Comparison of ENCODE assay signal across 1 cellular context in the genomic region with DNA sequence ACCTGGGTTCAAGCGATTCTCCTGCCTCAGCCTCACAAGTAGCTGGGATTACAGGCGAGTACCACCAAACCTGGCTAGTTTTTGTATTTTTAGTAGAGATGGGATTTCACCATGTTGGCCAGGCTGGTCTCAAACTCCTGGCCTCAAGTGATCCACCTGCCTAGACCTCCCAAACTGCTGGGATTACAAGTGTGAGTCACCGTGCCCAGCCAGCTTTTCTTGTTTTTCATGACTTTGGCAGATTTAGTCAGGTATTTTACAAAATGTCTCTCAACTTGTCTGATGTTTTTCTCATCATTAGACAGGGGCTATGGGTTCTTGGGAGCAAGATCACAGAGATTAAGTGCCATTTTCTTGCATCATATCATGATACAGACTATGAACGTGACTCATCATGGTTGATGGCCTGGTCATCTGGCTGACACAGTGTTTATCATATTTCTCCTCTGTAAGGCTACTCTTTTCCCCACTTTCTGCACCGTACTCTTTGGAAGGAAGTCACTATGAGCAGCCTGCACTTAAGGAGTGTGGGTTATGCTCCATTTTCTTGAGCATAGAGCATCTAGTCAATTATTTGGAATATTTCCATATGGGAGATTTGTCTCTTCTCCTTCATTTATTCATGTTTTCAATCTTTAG.
TF ChIP-seq lines count a peak whose summit lies in the region.

No MANE protein-coding gene starts in this region.

TF ChIP-seq in K562, 482 proteins besides CTCF, POLR2A, EP300 and RAD21 (continued from another document and continues in another):
- TF ChIP-seq NR2C1 (IDR thresholded peaks at IDR 0.05) (no peak), NR2C1 (tag; IDR thresholded peaks at IDR 0.05) (peak; percentile 58), RBBP5 (IDR thresholded peaks at IDR 0.05; ENCODE audit: borderline replicate concordance, insufficient read depth, low read length, poor library complexity, severe bottlenecking) (no peak), ZNF316 (IDR thresholded peaks at IDR 0.05) (peak; percentile 93), ZNF764 (CRISPR knock-in tag; IDR thresholded peaks at IDR 0.05; ENCODE audit: low read depth) (no peak), PHF21A (IDR thresholded peaks at IDR 0.05; ENCODE audit: borderline replicate concordance, low read depth) (no peak), ZNF408 (CRISPR knock-in tag; IDR thresholded peaks at IDR 0.05; ENCODE audit: low read depth) (no peak), ZFP1 (CRISPR knock-in tag; IDR thresholded peaks at IDR 0.05) (no peak), HNRNPH1 (optimal IDR thresholded peaks at IDR 0.05; ENCODE audit: low read depth, low read length) (no peak), EZH2 (IDR thresholded peaks at IDR 0.05; ENCODE audit: borderline replicate concordance, low read depth, low read length) (no peak), CCAR2 (IDR thresholded peaks at IDR 0.05; ENCODE audit: low read depth, low read length) (no peak), MECOM (CRISPR knock-in tag; IDR thresholded peaks at IDR 0.05) (peak; percentile 84), NFATC3 (IDR thresholded peaks at IDR 0.05) (no peak; the same call in 1 of the 2 replicates), JUN (IDR thresholded peaks at IDR 0.05; ENCODE audit: borderline replicate concordance, low read depth, low read length) (peak; percentile 98), JUN (CRISPR knock-in tag; IDR thresholded peaks at IDR 0.05; ENCODE audit: borderline replicate concordance) (0 out of 2 replicates have a peak, but pooled peaks have one; percentile 71), POLR2B (IDR thresholded peaks at IDR 0.05; ENCODE audit: low read depth, partially characterized antibody) (no peak), RBM34 (IDR thresholded peaks at IDR 0.05; ENCODE audit: borderline replicate concordance, insufficient read depth, low read length) (no peak), ZNF79 (CRISPR knock-in tag; IDR thresholded peaks at IDR 0.05; ENCODE audit: low read depth) (peak; percentile 35; the same call in 1 of the 2 replicates), DPF2 (IDR thresholded peaks at IDR 0.05) (peak; percentile 99), YY1 (IDR thresholded peaks at IDR 0.05; ENCODE audit: borderline replicate concordance in 1 of 3, control insufficient read depth in 1 of 3, extremely low read depth in 1 of 3, insufficient read depth in 3 of 3, insufficient read length in 1 of 3, insufficient replicate concordance in 2 of 3, low read depth in 1 of 3, low read length in 2 of 3) (no peak), ZKSCAN3 (CRISPR knock-in tag; IDR thresholded peaks at IDR 0.05) (no peak), SNRNP70 (optimal IDR thresholded peaks at IDR 0.05; ENCODE audit: low read depth, low read length) (no peak), PRPF4 (IDR thresholded peaks at IDR 0.05; ENCODE audit: insufficient read depth, low read depth, low read length, poor library complexity, severe bottlenecking) (no peak), ZNF695 (CRISPR knock-in tag; IDR thresholded peaks at IDR 0.05) (no peak), ZNF324 (CRISPR knock-in tag; IDR thresholded peaks at IDR 0.05) (no peak), SAFB (IDR thresholded peaks at IDR 0.05; ENCODE audit: borderline replicate concordance, low read depth, low read length) (no peak), TAF7 (tag; IDR thresholded peaks at IDR 0.05) (0 out of 2 replicates have a peak, but pooled peaks have one; percentile 20), SMAD4 (CRISPR knock-in tag; conservative IDR thresholded peaks at IDR 0.05) (peak; percentile 85), GTF2A2 (tag; IDR thresholded peaks at IDR 0.05) (no peak; the same call in 1 of the 2 replicates), CBFA2T3 (IDR thresholded peaks at IDR 0.05) (peak; percentile 67), ZNF830 (CRISPR knock-in tag; IDR thresholded peaks at IDR 0.05) (no peak), WHSC1 (IDR thresholded peaks at IDR 0.05; ENCODE audit: low read length) (no peak), ZNF239 (CRISPR knock-in tag; IDR thresholded peaks at IDR 0.05) (no peak), GABPA (tag; conservative IDR thresholded peaks at IDR 0.05; ENCODE audit: low read depth) (peak; percentile 25; the same call in 1 of the 2 replicates), HDGF (IDR thresholded peaks at IDR 0.05) (peak; percentile 80)
- TF ChIP-seq, protein P1, sequence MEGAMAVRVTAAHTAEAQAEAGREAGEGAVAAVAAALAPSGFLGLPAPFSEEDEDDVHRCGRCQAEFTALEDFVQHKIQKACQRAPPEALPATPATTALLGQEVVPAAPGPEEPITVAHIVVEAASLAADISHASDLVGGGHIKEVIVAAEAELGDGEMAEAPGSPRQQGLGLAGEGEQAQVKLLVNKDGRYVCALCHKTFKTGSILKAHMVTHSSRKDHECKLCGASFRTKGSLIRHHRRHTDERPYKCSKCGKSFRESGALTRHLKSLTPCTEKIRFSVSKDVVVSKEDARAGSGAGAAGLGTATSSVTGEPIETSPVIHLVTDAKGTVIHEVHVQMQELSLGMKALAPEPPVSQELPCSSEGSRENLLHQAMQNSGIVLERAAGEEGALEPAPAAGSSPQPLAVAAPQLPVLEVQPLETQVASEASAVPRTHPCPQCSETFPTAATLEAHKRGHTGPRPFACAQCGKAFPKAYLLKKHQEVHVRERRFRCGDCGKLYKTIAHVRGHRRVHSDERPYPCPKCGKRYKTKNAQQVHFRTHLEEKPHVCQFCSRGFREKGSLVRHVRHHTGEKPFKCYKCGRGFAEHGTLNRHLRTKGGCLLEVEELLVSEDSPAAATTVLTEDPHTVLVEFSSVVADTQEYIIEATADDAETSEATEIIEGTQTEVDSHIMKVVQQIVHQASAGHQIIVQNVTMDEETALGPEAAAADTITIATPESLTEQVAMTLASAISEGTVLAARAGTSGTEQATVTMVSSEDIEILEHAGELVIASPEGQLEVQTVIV (CRISPR knock-in tag; IDR thresholded peaks at IDR 0.05; ENCODE audit: borderline replicate concordance): no peak
- TF ChIP-seq, protein P2, sequence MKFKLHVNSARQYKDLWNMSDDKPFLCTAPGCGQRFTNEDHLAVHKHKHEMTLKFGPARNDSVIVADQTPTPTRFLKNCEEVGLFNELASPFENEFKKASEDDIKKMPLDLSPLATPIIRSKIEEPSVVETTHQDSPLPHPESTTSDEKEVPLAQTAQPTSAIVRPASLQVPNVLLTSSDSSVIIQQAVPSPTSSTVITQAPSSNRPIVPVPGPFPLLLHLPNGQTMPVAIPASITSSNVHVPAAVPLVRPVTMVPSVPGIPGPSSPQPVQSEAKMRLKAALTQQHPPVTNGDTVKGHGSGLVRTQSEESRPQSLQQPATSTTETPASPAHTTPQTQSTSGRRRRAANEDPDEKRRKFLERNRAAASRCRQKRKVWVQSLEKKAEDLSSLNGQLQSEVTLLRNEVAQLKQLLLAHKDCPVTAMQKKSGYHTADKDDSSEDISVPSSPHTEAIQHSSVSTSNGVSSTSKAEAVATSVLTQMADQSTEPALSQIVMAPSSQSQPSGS (CRISPR knock-in tag; IDR thresholded peaks at IDR 0.05): no peak
- TF ChIP-seq, protein P3, sequence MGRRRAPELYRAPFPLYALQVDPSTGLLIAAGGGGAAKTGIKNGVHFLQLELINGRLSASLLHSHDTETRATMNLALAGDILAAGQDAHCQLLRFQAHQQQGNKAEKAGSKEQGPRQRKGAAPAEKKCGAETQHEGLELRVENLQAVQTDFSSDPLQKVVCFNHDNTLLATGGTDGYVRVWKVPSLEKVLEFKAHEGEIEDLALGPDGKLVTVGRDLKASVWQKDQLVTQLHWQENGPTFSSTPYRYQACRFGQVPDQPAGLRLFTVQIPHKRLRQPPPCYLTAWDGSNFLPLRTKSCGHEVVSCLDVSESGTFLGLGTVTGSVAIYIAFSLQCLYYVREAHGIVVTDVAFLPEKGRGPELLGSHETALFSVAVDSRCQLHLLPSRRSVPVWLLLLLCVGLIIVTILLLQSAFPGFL (CRISPR knock-in tag; IDR thresholded peaks at IDR 0.05): no peak
- TF ChIP-seq, protein P4, sequence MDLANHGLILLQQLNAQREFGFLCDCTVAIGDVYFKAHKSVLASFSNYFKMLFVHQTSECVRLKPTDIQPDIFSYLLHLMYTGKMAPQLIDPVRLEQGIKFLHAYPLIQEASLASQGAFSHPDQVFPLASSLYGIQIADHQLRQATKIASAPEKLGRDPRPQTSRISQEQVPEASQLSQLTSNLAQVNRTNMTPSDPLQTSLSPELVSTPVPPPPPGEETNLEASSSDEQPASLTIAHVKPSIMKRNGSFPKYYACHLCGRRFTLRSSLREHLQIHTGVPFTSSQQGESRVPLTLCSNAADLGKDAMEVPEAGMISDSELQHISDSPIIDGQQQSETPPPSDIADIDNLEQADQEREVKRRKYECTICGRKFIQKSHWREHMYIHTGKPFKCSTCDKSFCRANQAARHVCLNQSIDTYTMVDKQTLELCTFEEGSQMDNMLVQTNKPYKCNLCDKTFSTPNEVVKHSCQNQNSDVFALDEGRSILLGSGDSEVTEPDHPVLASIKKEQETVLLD (IDR thresholded peaks at IDR 0.05): no peak
- TF ChIP-seq, protein P5, sequence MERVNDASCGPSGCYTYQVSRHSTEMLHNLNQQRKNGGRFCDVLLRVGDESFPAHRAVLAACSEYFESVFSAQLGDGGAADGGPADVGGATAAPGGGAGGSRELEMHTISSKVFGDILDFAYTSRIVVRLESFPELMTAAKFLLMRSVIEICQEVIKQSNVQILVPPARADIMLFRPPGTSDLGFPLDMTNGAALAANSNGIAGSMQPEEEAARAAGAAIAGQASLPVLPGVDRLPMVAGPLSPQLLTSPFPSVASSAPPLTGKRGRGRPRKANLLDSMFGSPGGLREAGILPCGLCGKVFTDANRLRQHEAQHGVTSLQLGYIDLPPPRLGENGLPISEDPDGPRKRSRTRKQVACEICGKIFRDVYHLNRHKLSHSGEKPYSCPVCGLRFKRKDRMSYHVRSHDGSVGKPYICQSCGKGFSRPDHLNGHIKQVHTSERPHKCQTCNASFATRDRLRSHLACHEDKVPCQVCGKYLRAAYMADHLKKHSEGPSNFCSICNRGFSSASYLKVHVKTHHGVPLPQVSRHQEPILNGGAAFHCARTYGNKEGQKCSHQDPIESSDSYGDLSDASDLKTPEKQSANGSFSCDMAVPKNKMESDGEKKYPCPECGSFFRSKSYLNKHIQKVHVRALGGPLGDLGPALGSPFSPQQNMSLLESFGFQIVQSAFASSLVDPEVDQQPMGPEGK (CRISPR knock-in tag; IDR thresholded peaks at IDR 0.05; ENCODE audit: borderline replicate concordance): no peak
- TF ChIP-seq, protein P6, sequence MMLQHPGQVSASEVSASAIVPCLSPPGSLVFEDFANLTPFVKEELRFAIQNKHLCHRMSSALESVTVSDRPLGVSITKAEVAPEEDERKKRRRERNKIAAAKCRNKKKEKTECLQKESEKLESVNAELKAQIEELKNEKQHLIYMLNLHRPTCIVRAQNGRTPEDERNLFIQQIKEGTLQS (IDR thresholded peaks at IDR 0.05): peak; percentile 100
- TF ChIP-seq, protein P6 (CRISPR knock-in tag; conservative IDR thresholded peaks at IDR 0.05): peak; percentile 97
- TF ChIP-seq, protein P7, sequence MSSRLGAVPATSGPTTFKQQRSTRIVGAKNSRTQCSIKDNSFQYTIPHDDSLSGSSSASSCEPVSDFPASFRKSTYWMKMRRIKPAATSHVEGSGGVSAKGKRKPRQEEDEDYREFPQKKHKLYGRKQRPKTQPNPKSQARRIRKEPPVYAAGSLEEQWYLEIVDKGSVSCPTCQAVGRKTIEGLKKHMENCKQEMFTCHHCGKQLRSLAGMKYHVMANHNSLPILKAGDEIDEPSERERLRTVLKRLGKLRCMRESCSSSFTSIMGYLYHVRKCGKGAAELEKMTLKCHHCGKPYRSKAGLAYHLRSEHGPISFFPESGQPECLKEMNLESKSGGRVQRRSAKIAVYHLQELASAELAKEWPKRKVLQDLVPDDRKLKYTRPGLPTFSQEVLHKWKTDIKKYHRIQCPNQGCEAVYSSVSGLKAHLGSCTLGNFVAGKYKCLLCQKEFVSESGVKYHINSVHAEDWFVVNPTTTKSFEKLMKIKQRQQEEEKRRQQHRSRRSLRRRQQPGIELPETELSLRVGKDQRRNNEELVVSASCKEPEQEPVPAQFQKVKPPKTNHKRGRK (tag; IDR thresholded peaks at IDR 0.05): no peak
- TF ChIP-seq, protein P8, sequence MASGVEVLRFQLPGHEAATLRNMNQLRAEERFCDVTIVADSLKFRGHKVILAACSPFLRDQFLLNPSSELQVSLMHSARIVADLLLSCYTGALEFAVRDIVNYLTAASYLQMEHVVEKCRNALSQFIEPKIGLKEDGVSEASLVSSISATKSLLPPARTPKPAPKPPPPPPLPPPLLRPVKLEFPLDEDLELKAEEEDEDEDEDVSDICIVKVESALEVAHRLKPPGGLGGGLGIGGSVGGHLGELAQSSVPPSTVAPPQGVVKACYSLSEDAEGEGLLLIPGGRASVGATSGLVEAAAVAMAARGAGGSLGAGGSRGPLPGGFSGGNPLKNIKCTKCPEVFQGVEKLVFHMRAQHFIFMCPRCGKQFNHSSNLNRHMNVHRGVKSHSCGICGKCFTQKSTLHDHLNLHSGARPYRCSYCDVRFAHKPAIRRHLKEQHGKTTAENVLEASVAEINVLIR (CRISPR knock-in tag; IDR thresholded peaks at IDR 0.05): no peak
- TF ChIP-seq, protein P9, sequence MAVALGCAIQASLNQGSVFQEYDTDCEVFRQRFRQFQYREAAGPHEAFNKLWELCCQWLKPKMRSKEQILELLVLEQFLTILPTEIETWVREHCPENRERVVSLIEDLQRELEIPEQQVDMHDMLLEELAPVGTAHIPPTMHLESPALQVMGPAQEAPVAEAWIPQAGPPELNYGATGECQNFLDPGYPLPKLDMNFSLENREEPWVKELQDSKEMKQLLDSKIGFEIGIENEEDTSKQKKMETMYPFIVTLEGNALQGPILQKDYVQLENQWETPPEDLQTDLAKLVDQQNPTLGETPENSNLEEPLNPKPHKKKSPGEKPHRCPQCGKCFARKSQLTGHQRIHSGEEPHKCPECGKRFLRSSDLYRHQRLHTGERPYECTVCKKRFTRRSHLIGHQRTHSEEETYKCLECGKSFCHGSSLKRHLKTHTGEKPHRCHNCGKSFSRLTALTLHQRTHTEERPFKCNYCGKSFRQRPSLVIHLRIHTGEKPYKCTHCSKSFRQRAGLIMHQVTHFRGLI (CRISPR knock-in tag; IDR thresholded peaks at IDR 0.05): no peak
- TF ChIP-seq, protein P10, sequence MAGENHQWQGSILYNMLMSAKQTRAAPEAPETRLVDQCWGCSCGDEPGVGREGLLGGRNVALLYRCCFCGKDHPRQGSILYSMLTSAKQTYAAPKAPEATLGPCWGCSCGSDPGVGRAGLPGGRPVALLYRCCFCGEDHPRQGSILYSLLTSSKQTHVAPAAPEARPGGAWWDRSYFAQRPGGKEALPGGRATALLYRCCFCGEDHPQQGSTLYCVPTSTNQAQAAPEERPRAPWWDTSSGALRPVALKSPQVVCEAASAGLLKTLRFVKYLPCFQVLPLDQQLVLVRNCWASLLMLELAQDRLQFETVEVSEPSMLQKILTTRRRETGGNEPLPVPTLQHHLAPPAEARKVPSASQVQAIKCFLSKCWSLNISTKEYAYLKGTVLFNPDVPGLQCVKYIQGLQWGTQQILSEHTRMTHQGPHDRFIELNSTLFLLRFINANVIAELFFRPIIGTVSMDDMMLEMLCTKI (IDR thresholded peaks at IDR 0.05; ENCODE audit: partially characterized antibody): no peak
